Comparison of ENCODE assay signal across 19 cellular contexts in genomic region chr2:88057437-88057844, GRCh38. TPM values are rescaled to one million over a fixed set of nuclear protein-coding genes. Genes with fewer than 3 reads are reported as not detected.
DNase-seq lines count a peak whose midpoint lies in the region; ATAC-seq and TF ChIP-seq lines count a peak whose summit lies in the region.
"Had no signal": no experiment of that assay in that cellular context is flagged by ENCODE, and none has a peak within 500 bp of the region (broad histone marks: within the 10 kb centered on the region; RNA-seq: fewer than 3 reads in every experiment).

No MANE protein-coding gene starts in this region.

- no peak overlapping the region for H3K4me3 ChIP-seq in NB4 (ENCODE audit: low read depth, low read length)
- H3K4me3 ChIP-seq: SK-N-MC had no signal

- H3K4me3 Mint-ChIP-seq in activated naive CD8-positive, alpha-beta T cell treated with anti-CD3 and anti-CD28 coated beads, Interleukin-2, amount 50 U/mL, for 24 hours, result peak overlapping the region; percentile 99
- H3K4me3 Mint-ChIP-seq in neural crest cell, result peak overlapping the region; percentile 59

- peak overlapping the region; percentile 39 for H3K27ac Mint-ChIP-seq in activated naive CD8-positive, alpha-beta T cell treated with anti-CD3 and anti-CD28 coated beads, Interleukin-2, amount 50 U/mL, for 24 hours
- H3K27ac Mint-ChIP-seq in neural crest cell (ENCODE audit: unreplicated experiment), result no peak overlapping the region

- no peak for TF ChIP-seq POLR2A in NB4 (IDR thresholded peaks at IDR 0.05; ENCODE audit: extremely low read depth, insufficient read length)

- TF ChIP-seq CTCF in NB4 (IDR thresholded peaks at IDR 0.05; ENCODE audit: low read depth, low read length), result no peak
- no peak for TF ChIP-seq CTCF in neural crest cell (conservative IDR thresholded peaks at IDR 0.05)

- no peaks in the 10 kb centered on the region for H3K9me3 Mint-ChIP-seq in activated naive CD8-positive, alpha-beta T cell treated with anti-CD3 and anti-CD28 coated beads, Interleukin-2, amount 50 U/mL, for 24 hours
- H3K9me3 Mint-ChIP-seq in neural crest cell, result no peaks in the 10 kb centered on the region

- DNase-seq in GF-D8 (lab: John Stamatoyannopoulos, UW), result peak; percentile 26
- peak; percentile 16 for DNase-seq in NB4 (ENCODE audit: low read depth)
- DNase-seq in activated naive CD8-positive, alpha-beta T cell treated with anti-CD3 and anti-CD28 coated beads, Interleukin-2, amount 50 U/mL, for 24 hours, result no peak
- DNase-seq in neural crest cell (ENCODE audit: low read depth, low spot score), result no peak
- no peak for DNase-seq in SKM-1 (lab: John Stamatoyannopoulos, UW; ENCODE audit: unreplicated experiment)
- DNase-seq in ecto neural progenitor cell (ENCODE audit: low spot score), result no peak
- DNase-seq: activated CD8-positive, alpha-beta memory T cell treated with anti-CD3 and anti-CD28 coated beads, Interleukin-2, amount 50 U/mL, for 4 hours; activated naive CD4-positive, alpha-beta T cell treated with anti-CD3 and anti-CD28 coated beads, Interleukin-2, amount 50 U/mL, for 16 hours; BE2C; effector memory CD4-positive, alpha-beta T cell; hypothalamus; KBM-7; left cardiac atrium; NCI-H446 treated with DMSO at 0.1 percent for 48 hours had no signal

- peaks cover 66% of the 10 kb centered on the region for H3K4me1 Mint-ChIP-seq in activated naive CD8-positive, alpha-beta T cell treated with anti-CD3 and anti-CD28 coated beads, Interleukin-2, amount 50 U/mL, for 24 hours
- peaks cover 31% of the 10 kb centered on the region for H3K4me1 Mint-ChIP-seq in neural crest cell

- no peaks in the 10 kb centered on the region for H3K27me3 Mint-ChIP-seq in activated naive CD8-positive, alpha-beta T cell treated with anti-CD3 and anti-CD28 coated beads, Interleukin-2, amount 50 U/mL, for 24 hours
- H3K27me3 Mint-ChIP-seq in neural crest cell (ENCODE audit: low read depth), result no peaks in the 10 kb centered on the region

- H3K36me3 Mint-ChIP-seq in activated naive CD8-positive, alpha-beta T cell treated with anti-CD3 and anti-CD28 coated beads, Interleukin-2, amount 50 U/mL, for 24 hours (ENCODE audit: low read depth), result peaks cover 27% of the 10 kb centered on the region
- peaks cover 3% of the 10 kb centered on the region for H3K36me3 Mint-ChIP-seq in neural crest cell (ENCODE audit: low read depth)

- peak; percentile 44 for ATAC-seq in activated naive CD8-positive, alpha-beta T cell treated with anti-CD3 and anti-CD28 coated beads, Interleukin-2, amount 50 U/mL, for 24 hours
- no peak for ATAC-seq in HG02623 (IDR thresholded peaks at IDR 0.05; ENCODE audit: unreplicated experiment)
- ATAC-seq: left cardiac atrium had no signal

RNA-seq across cellular contexts. Expression of gene KRCC1, which starts 1.9 kb away (rescaled TPM):
- 15.5 and 16.5 TPM in 2 replicates for total RNA-seq in neural crest cell

RNA-seq across cellular contexts. Expression of gene SMYD1, which starts 10.2 kb away (rescaled TPM):
- not detected in 2 replicates for total RNA-seq in neural crest cell
- total RNA-seq: OCI-LY7, temporal lobe had no signal

RNA-seq across cellular contexts. Expression of gene RNU2-63P, which starts 41.1 kb away (rescaled TPM):
- 24.6 and 25.1 TPM in 2 replicates for total RNA-seq in neural crest cell
- total RNA-seq: cardiac septum, temporal lobe had no signal

Comparison
In these comparisons a context has a peak if more than half of its experiments do, and no peak if none do; other contexts are left out.
1. DNase-seq: peak in GF-D8 (single experiment) and NB4 (single experiment); none in activated naive CD8-positive, alpha-beta T cell treated with anti-CD3 and anti-CD28 coated beads, Interleukin-2, amount 50 U/mL, for 24 hours (single experiment), neural crest cell (single experiment), SKM-1 (single experiment) and ecto neural progenitor cell (single experiment).